In genomic region chr9:35557330-35557729, GRCh38 we compare ENCODE assay signal across 24 cellular contexts.
"Had no signal": no experiment of that assay in that cellular context is flagged by ENCODE, and none has a peak within 500 bp of the region (broad histone marks: within the 10 kb centered on the region; RNA-seq: fewer than 3 reads in every experiment).

No MANE protein-coding gene starts in this region.

- H3K4me1 ChIP-seq: foreskin keratinocyte had no signal

- H3K27me3 Mint-ChIP-seq: activated naive CD4-positive, alpha-beta T cell treated with anti-CD3 and anti-CD28 coated beads, Interleukin-2, amount 10 ng/mL, durations not matched to agents 7 days and 5 days; T-cell had no signal

- H3K4me3 ChIP-seq: pancreas, stomach, suprapubic skin, transverse colon, vagina had no signal

- DNase-seq: activated CD4-positive, alpha-beta T cell treated with anti-CD3 and anti-CD28 coated beads, Interleukin-2, amount 50 U/mL, for 4 hours; activated CD8-positive, alpha-beta memory T cell treated with anti-CD3 and anti-CD28 coated beads for 24 hours; activated naive CD4-positive, alpha-beta T cell treated with anti-CD3 and anti-CD28 coated beads, Interleukin-2, amount 10 ng/mL, durations not matched to agents 7 days and 5 days; activated T-cell treated with anti-CD3 and anti-CD28 coated beads, Interleukin-2, amount 50 U/mL, for 4 hours; aorta; brain microvascular endothelial cell; central memory CD4-positive, alpha-beta T cell; effector memory CD4-positive, alpha-beta T cell; foreskin keratinocyte; hypothalamus; left ventricle myocardium superior; mammary epithelial cell; midbrain; natural killer cell; pancreas; right cardiac atrium; stimulated activated CD4-positive, alpha-beta T cell treated with anti-CD3 and anti-CD28 coated beads, Interleukin-1b, Interleukin-23, amount 100 ng/mL, for 48 hours; stomach; T-cell; transverse colon; WERI-Rb-1 had no signal

- H3K4me3 Mint-ChIP-seq: activated naive CD4-positive, alpha-beta T cell treated with anti-CD3 and anti-CD28 coated beads, Interleukin-2, amount 10 ng/mL, durations not matched to agents 7 days and 5 days; activated T-cell treated with anti-CD3 and anti-CD28 coated beads, Interleukin-2, amount 50 U/mL, for 4 hours; natural killer cell; T-cell had no signal

- H3K27me3 ChIP-seq: brain microvascular endothelial cell, foreskin keratinocyte, neutrophil, pancreas, stomach, suprapubic skin, transverse colon, vagina had no signal

- H3K27ac Mint-ChIP-seq: natural killer cell, T-cell had no signal

- H3K27ac ChIP-seq: brain microvascular endothelial cell, foreskin keratinocyte, neutrophil, pancreas, stomach, suprapubic skin, transverse colon, vagina, WERI-Rb-1 had no signal

- H3K9me3 Mint-ChIP-seq: activated naive CD4-positive, alpha-beta T cell treated with anti-CD3 and anti-CD28 coated beads, Interleukin-2, amount 10 ng/mL, durations not matched to agents 7 days and 5 days; activated T-cell treated with anti-CD3 and anti-CD28 coated beads, Interleukin-2, amount 50 U/mL, for 4 hours; natural killer cell; T-cell had no signal

- H3K36me3 Mint-ChIP-seq: activated naive CD4-positive, alpha-beta T cell treated with anti-CD3 and anti-CD28 coated beads, Interleukin-2, amount 10 ng/mL, durations not matched to agents 7 days and 5 days; natural killer cell; T-cell had no signal

- ATAC-seq: activated T-cell treated with anti-CD3 and anti-CD28 coated beads, Interleukin-2, amount 50 U/mL, for 4 hours; foreskin keratinocyte; left ventricle myocardium superior; natural killer cell; pancreas; right cardiac atrium; T-cell had no signal

- H3K36me3 ChIP-seq: neutrophil, transverse colon had no signal

- H3K9me3 ChIP-seq: neutrophil, pancreas, stomach, suprapubic skin, transverse colon, vagina had no signal

- H3K4me1 Mint-ChIP-seq: activated naive CD4-positive, alpha-beta T cell treated with anti-CD3 and anti-CD28 coated beads, Interleukin-2, amount 10 ng/mL, durations not matched to agents 7 days and 5 days; T-cell had no signal
